22 cellular contexts compared by ENCODE assay signal in genomic region chr5:73859696-73860095, GRCh38.
DNase-seq lines count a peak whose midpoint lies in the region; ATAC-seq and TF ChIP-seq lines count a peak whose summit lies in the region.
"Had no signal": no experiment of that assay in that cellular context is flagged by ENCODE, and none has a peak within 500 bp of the region (broad histone marks: within the 10 kb centered on the region; RNA-seq: fewer than 3 reads in every experiment).

No MANE protein-coding gene starts in this region.

- H3K4me1 ChIP-seq in naive thymus-derived CD4-positive, alpha-beta T cell (ENCODE audit: control insufficient read depth in 2 of 2, insufficient read depth in 2 of 2, low read length in 2 of 2) = no peaks in the 10 kb centered on the region
- H3K4me1 ChIP-seq in GM23338 (ENCODE audit: insufficient read depth) = no peaks in the 10 kb centered on the region
- no peaks in the 10 kb centered on the region for H3K4me1 ChIP-seq in HAP-1
- H3K4me1 ChIP-seq: psoas muscle had no signal

- H3K79me2 ChIP-seq in GM23338 (replicated peaks; ENCODE audit: insufficient read depth) = no peaks in the 10 kb centered on the region

- intact Hi-C loops in naive thymus-derived CD4-positive, alpha-beta T cell (cut with micrococcal nuclease) = no loop called here

- H3K4me2 ChIP-seq in GM23338 = no peak overlapping the region

- POLR2A ChIA-PET in naive thymus-derived CD4-positive, alpha-beta T cell (lab: Charles Lee) = no interaction called here

- H3K36me3 Mint-ChIP-seq in T-helper 17 cell (ENCODE audit: low read depth) (peaks cover 2% of the 10 kb centered on the region), GM23338 (ENCODE audit: low read depth) (no peaks in the 10 kb centered on the region)
- H3K36me3 Mint-ChIP-seq in naive thymus-derived CD4-positive, alpha-beta T cell = no peaks in the 10 kb centered on the region
- H3K36me3 Mint-ChIP-seq: activated naive CD8-positive, alpha-beta T cell; WTC11 had no signal

- TF ChIP-seq CTCF in NB4 (IDR thresholded peaks at IDR 0.05; ENCODE audit: low read depth, low read length) = no peak
- TF ChIP-seq CTCF in GM23338 (conservative IDR thresholded peaks at IDR 0.05; ENCODE audit: low read depth in 2 of 2) = no peak

- ATAC-seq in T-helper 17 cell (no peak), GM23338 (no peak)
- peak; percentile 59 for ATAC-seq in naive thymus-derived CD4-positive, alpha-beta T cell
- ATAC-seq: activated T-helper 17 cell treated with anti-CD3 and anti-CD28 coated beads, Interleukin-2, amount 50 U/mL, for 72 hours; psoas muscle; WTC11 had no signal

- H3K27ac ChIP-seq in naive thymus-derived CD4-positive, alpha-beta T cell (ENCODE audit: low read depth, low read length) = no peak overlapping the region
- no peak overlapping the region for H3K27ac ChIP-seq in GM23338 (ENCODE audit: low read depth)
- H3K27ac ChIP-seq: C4-2B, cardiac muscle cell, psoas muscle had no signal

- H3K4me3 ChIP-seq in NB4 (ENCODE audit: low read depth, low read length) (no peak overlapping the region), GM23338 (no peak overlapping the region), HAP-1 (no peak overlapping the region)
- H3K4me3 ChIP-seq in naive thymus-derived CD4-positive, alpha-beta T cell (ENCODE audit: low read length) = no peak overlapping the region
- H3K4me3 ChIP-seq: cardiac muscle cell, psoas muscle had no signal

- DNase-seq in CD1c-positive myeloid dendritic cell (ENCODE audit: extremely low spot score) (peak; percentile 93), NB4 (ENCODE audit: low read depth) (peak; percentile 65), T-helper 17 cell (no peak), GM23338 (ENCODE audit: low spot score) (no peak), HAP-1 (ENCODE audit: low spot score in 2 of 2) (no peak), cortex of kidney (lab: John Stamatoyannopoulos, UW) (no peak)
- no peak for DNase-seq in naive thymus-derived CD4-positive, alpha-beta T cell
- DNase-seq in activated CD8-positive, alpha-beta memory T cell treated with anti-CD3 and anti-CD28 coated beads, Interleukin-2, amount 50 U/mL, for 4 hours = no peak
- DNase-seq: ACHN; activated CD4-positive, alpha-beta T cell treated with anti-CD3 and anti-CD28 coated beads, Interleukin-2, amount 50 U/mL, for 1 hour; aorta; dermis blood vessel endothelial cell; glutamatergic neuron; mesendoderm; NCI-H1436 treated with DMSO at 0.1 percent for 48 hours; NK-92 treated with Interleukin-12 subunit alpha and Interleukin-12 subunit beta, amount 100 ng/mL, for 24 hours; psoas muscle had no signal

- no peaks in the 10 kb centered on the region for H4K20me1 ChIP-seq in GM23338 (replicated peaks; ENCODE audit: insufficient read depth)

- H3K4me1 Mint-ChIP-seq in T-helper 17 cell (no peaks in the 10 kb centered on the region), GM23338 (no peaks in the 10 kb centered on the region; the same call in 2 of the 3 replicates)
- H3K4me1 Mint-ChIP-seq in naive thymus-derived CD4-positive, alpha-beta T cell = peaks cover 0 to 2% (median 0%) of the 10 kb centered on the region in 7 donors
- H3K4me1 Mint-ChIP-seq: activated T-helper 17 cell treated with anti-CD3 and anti-CD28 coated beads, Interleukin-2, amount 50 U/mL, for 72 hours; WTC11 had no signal

- H3K4me3 Mint-ChIP-seq in T-helper 17 cell = peak overlapping the region; percentile 19
- no peak overlapping the region for H3K4me3 Mint-ChIP-seq in naive thymus-derived CD4-positive, alpha-beta T cell
- no peak overlapping the region for H3K4me3 Mint-ChIP-seq in GM23338
- H3K4me3 Mint-ChIP-seq: activated naive CD8-positive, alpha-beta T cell; activated T-helper 17 cell treated with anti-CD3 and anti-CD28 coated beads, Interleukin-2, amount 50 U/mL, for 72 hours; WTC11 had no signal

- no peak overlapping the region for H3K27ac Mint-ChIP-seq in T-helper 17 cell
- no peak overlapping the region for H3K27ac Mint-ChIP-seq in naive thymus-derived CD4-positive, alpha-beta T cell
- H3K27ac Mint-ChIP-seq in GM23338 = no peak overlapping the region
- H3K27ac Mint-ChIP-seq: activated naive CD8-positive, alpha-beta T cell; activated T-helper 17 cell treated with anti-CD3 and anti-CD28 coated beads, Interleukin-2, amount 50 U/mL, for 72 hours; WTC11 had no signal

- no peak overlapping the region for H2AFZ ChIP-seq in GM23338

- H3K27me3 ChIP-seq in naive thymus-derived CD4-positive, alpha-beta T cell (ENCODE audit: control insufficient read depth in 2 of 2, insufficient read depth in 2 of 2, low read length in 2 of 2) = no peaks in the 10 kb centered on the region
- no peaks in the 10 kb centered on the region for H3K27me3 ChIP-seq in GM23338 (ENCODE audit: insufficient read depth)
- no peaks in the 10 kb centered on the region for H3K27me3 ChIP-seq in HAP-1 (ENCODE audit: low read depth)
- H3K27me3 ChIP-seq: cardiac muscle cell had no signal

- no peaks in the 10 kb centered on the region for H3K9me3 Mint-ChIP-seq in naive thymus-derived CD4-positive, alpha-beta T cell
- no peaks in the 10 kb centered on the region; the same call in 2 of the 3 replicates for H3K9me3 Mint-ChIP-seq in GM23338
- H3K9me3 Mint-ChIP-seq: activated T-helper 17 cell treated with anti-CD3 and anti-CD28 coated beads, Interleukin-2, amount 50 U/mL, for 72 hours; WTC11 had no signal

- in situ Hi-C loops in HAP-1 (cut with MboI; ENCODE audit: low sequenced_read_pairs) = no loop called here

- H3K9me3 ChIP-seq in T-helper 17 cell (ENCODE audit: control insufficient read depth, low read length, poor library complexity, severe bottlenecking) (no peaks in the 10 kb centered on the region), HAP-1 (no peaks in the 10 kb centered on the region)
- H3K9me3 ChIP-seq in naive thymus-derived CD4-positive, alpha-beta T cell (ENCODE audit: control insufficient read depth in 2 of 3, low read length in 3 of 3) = no peaks in the 10 kb centered on the region
- H3K9me3 ChIP-seq: psoas muscle had no signal

- H3K36me3 ChIP-seq in naive thymus-derived CD4-positive, alpha-beta T cell (ENCODE audit: control insufficient read depth in 2 of 3, insufficient read depth in 3 of 3, low read length in 3 of 3) = no peaks in the 10 kb centered on the region
- no peaks in the 10 kb centered on the region for H3K36me3 ChIP-seq in GM23338 (ENCODE audit: insufficient read depth)
- no peaks in the 10 kb centered on the region for H3K36me3 ChIP-seq in HAP-1 (replicated peaks)
- H3K36me3 ChIP-seq: cardiac muscle cell had no signal

- H3F3A ChIP-seq in GM23338 (replicated peaks; ENCODE audit: low read depth) = no peaks in the 10 kb centered on the region

- CTCF ChIA-PET in naive thymus-derived CD4-positive, alpha-beta T cell (lab: Charles Lee) = no interaction called here

- H3K27me3 Mint-ChIP-seq in T-helper 17 cell (peaks cover 66% of the 10 kb centered on the region), GM23338 (ENCODE audit: insufficient read depth, low read depth, poor library complexity) (peaks cover 2% of the 10 kb centered on the region)
- H3K27me3 Mint-ChIP-seq in naive thymus-derived CD4-positive, alpha-beta T cell = peaks cover 18 to 40% (median 28%) of the 10 kb centered on the region in 5 donors

- H3K9me2 ChIP-seq in GM23338 (ENCODE audit: insufficient read depth) = no peaks in the 10 kb centered on the region

- no peak for TF ChIP-seq POLR2A in NB4 (IDR thresholded peaks at IDR 0.05; ENCODE audit: extremely low read depth, insufficient read length)

TF ChIP-seq in GM23338, 12 proteins besides CTCF, POLR2A, EP300 and RAD21 (continues in another document):
- TF ChIP-seq EZH2 (IDR thresholded peaks at IDR 0.05; ENCODE audit: low read depth, unreplicated experiment) (no peak), ZNF331 (CRISPR knock-in tag; IDR thresholded peaks at IDR 0.05; ENCODE audit: low read depth) (no peak), CREB1 (CRISPR knock-in tag; IDR thresholded peaks at IDR 0.05; ENCODE audit: low read depth) (no peak), NANOG (IDR thresholded peaks at IDR 0.05; ENCODE audit: borderline replicate concordance) (no peak), STAT1 (IDR thresholded peaks at IDR 0.05; ENCODE audit: unreplicated experiment) (no peak), POLR2AphosphoS5 (IDR thresholded peaks at IDR 0.05; ENCODE audit: low read depth) (no peak), ZNF114 (CRISPR knock-in tag; IDR thresholded peaks at IDR 0.05) (no peak)

Comparison
In these comparisons a context has a peak if more than half of its experiments do, and no peak if none do; other contexts are left out.
1. DNase-seq: peak in CD1c-positive myeloid dendritic cell (single experiment) and NB4 (single experiment); none in T-helper 17 cell (0 of 3), naive thymus-derived CD4-positive, alpha-beta T cell (0 of 9), GM23338 (single experiment), activated CD8-positive, alpha-beta memory T cell treated with anti-CD3 and anti-CD28 coated beads, Interleukin-2, amount 50 U/mL, for 4 hours (single experiment), HAP-1 (0 of 2) and cortex of kidney (single experiment).